21 cellular contexts compared by ENCODE assay signal in the genomic region with DNA sequence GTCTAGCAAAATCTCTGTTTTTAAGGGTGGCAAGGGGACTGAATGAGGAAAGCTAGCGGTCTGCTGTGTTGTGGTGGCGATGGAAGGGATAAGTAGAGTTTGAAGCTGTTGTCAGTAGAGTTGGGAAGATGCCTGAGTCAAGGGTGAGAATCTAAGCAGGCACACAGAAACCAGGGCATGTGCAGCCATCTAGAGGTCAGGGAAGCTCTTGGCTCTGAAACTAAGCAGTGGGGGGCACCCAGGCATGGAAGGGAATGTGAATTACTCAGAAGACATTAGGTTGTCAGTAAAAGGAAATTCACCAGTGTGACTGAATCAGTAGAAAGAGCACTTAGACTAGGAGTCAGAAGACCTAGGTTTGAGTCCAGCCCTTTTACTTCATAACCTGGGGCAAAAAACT.
"Had no signal": no experiment of that assay in that cellular context is flagged by ENCODE, and none has a peak within 500 bp of the region (broad histone marks: within the 10 kb centered on the region; RNA-seq: fewer than 3 reads in every experiment).

No MANE protein-coding gene starts in this region.

- H3K36me3 ChIP-seq: adrenal gland, breast epithelium, right atrium auricular region, stomach had no signal

- H3K4me2 ChIP-seq: hepatocyte had no signal

- H3K27ac ChIP-seq: adrenal gland, breast epithelium, hepatocyte, right atrium auricular region, stomach had no signal

- H3K36me3 Mint-ChIP-seq: mesothelial cell of epicardium had no signal

- DNase-seq: activated CD4-positive, alpha-beta T cell treated with anti-CD3 and anti-CD28 coated beads, Interleukin-2, amount 10 ng/mL, durations not matched to agents 24 days and 14 days; activated CD8-positive, alpha-beta T cell treated with anti-CD3 and anti-CD28 coated beads for 36 hours; activated effector memory CD4-positive, alpha-beta T cell treated with anti-CD3 and anti-CD28 coated beads, Interleukin-2, amount 50 U/mL, for 16 hours; activated naive CD4-positive, alpha-beta T cell treated with anti-CD3 and anti-CD28 coated beads, Interleukin-2, amount 50 U/mL, for 16 hours; activated T-cell treated with anti-CD3 and anti-CD28 coated beads, Interleukin-2, amount 50 U/mL, for 4 hours; adrenal gland; cerebellar nuclear complex; effector CD4-positive, alpha-beta T cell; occipital lobe; stimulated activated CD4-positive, alpha-beta T cell treated with anti-CD3 and anti-CD28 coated beads, Interleukin-15, amount 100 ng/mL, for 24 hours; stimulated activated CD4-positive, alpha-beta T cell treated with anti-CD3 and anti-CD28 coated beads, Interleukin-2, amount 100 ng/mL, for 48 hours; stomach; T1000; trophoblast cell had no signal

- H3K27me3 ChIP-seq: adrenal gland, breast epithelium, hepatocyte, right atrium auricular region, stomach had no signal

- H3K4me1 Mint-ChIP-seq: mesothelial cell of epicardium had no signal

- H2AFZ ChIP-seq: hepatocyte had no signal

- H3K27me3 Mint-ChIP-seq: activated CD4-positive, alpha-beta T cell treated with anti-CD3 and anti-CD28 coated beads, Interleukin-2, amount 10 ng/mL, durations not matched to agents 24 days and 14 days; activated CD8-positive, alpha-beta T cell treated with anti-CD3 and anti-CD28 coated beads for 36 hours had no signal

- H3K4me1 ChIP-seq: breast epithelium had no signal

- ATAC-seq: activated CD8-positive, alpha-beta T cell treated with anti-CD3 and anti-CD28 coated beads for 36 hours; activated T-cell treated with anti-CD3 and anti-CD28 coated beads, Interleukin-2, amount 50 U/mL, for 4 hours; left lobe of liver had no signal

- H3K9me3 Mint-ChIP-seq: activated CD8-positive, alpha-beta T cell treated with anti-CD3 and anti-CD28 coated beads for 36 hours; activated T-cell treated with anti-CD3 and anti-CD28 coated beads, Interleukin-2, amount 50 U/mL, for 4 hours; mesothelial cell of epicardium had no signal

- H3K4me3 Mint-ChIP-seq: activated CD4-positive, alpha-beta T cell treated with anti-CD3 and anti-CD28 coated beads, Interleukin-2, amount 10 ng/mL, durations not matched to agents 24 days and 14 days; activated CD8-positive, alpha-beta T cell treated with anti-CD3 and anti-CD28 coated beads for 36 hours; activated T-cell treated with anti-CD3 and anti-CD28 coated beads, Interleukin-2, amount 50 U/mL, for 4 hours; mesothelial cell of epicardium had no signal

- H3K4me3 ChIP-seq: adrenal gland, breast epithelium, hepatocyte, lung, right atrium auricular region, stomach had no signal

- H3K27ac Mint-ChIP-seq: activated CD4-positive, alpha-beta T cell treated with anti-CD3 and anti-CD28 coated beads, Interleukin-2, amount 10 ng/mL, durations not matched to agents 24 days and 14 days; activated CD8-positive, alpha-beta T cell treated with anti-CD3 and anti-CD28 coated beads for 36 hours; mesothelial cell of epicardium; progenitor cell of endocrine pancreas had no signal
